25 cellular contexts compared by ENCODE assay signal in the genomic region with DNA sequence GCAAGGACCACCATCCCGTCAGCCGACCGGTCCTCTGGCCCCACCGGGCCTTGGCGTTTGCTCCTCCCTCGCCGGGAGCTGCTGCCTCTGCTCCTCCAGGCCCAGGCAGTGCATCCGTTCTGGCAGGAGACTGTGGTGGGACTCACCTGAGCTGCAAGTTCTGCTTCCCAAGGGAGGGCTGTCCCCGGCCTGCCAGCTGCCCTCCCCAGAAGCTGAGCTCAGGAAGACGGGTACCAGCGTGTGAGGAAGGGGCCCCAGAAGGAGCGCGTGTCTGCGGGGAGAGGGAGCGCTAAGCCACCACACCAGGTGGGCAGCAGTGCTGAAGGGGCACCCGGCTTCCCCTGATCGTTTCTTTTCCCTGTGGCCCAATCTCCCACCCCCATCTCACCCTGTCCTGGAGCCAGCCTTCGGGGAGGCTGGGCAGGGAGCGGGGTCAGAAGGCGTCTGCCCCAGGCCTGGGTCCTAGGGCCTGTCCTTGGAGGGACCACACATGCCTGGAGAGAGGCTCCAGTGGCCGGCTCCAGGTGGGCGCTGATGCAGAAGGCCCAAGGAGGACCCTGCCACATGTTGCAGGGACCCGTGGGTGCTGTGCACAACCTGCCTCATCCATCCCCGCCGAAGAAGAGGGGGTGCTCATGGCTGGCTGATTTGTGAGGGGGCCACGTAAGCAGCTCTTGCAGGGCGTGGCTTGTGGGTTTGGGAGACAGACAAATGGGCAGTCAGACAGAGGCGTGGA. TPM values are rescaled to one million over a fixed set of nuclear protein-coding genes. Genes with fewer than 3 reads are reported as not detected.
A peak's percentile ranks its signal among the peaks of the same experiment; 100 is the strongest.
DNase-seq lines count a peak whose midpoint lies in the region; ATAC-seq and TF ChIP-seq lines count a peak whose summit lies in the region.
"Had no signal": no experiment of that assay in that cellular context is flagged by ENCODE, and none has a peak within 500 bp of the region (broad histone marks: within the 10 kb centered on the region; RNA-seq: fewer than 3 reads in every experiment).

No MANE protein-coding gene starts in this region.

- TF ChIP-seq CTCF in SK-N-SH (IDR thresholded peaks at IDR 0.05) = no peak
- TF ChIP-seq CTCF in foreskin keratinocyte (conservative IDR thresholded peaks at IDR 0.05) = no peak
- TF ChIP-seq CTCF in psoas muscle (IDR thresholded peaks at IDR 0.05) = no peak

- H3K4me2 ChIP-seq in SK-N-SH = no peak overlapping the region

- H3K27me3 Mint-ChIP-seq in IgD-negative memory B cell = peaks cover 22% of the 10 kb centered on the region

- no peak for TF ChIP-seq RAD21 in SK-N-SH (IDR thresholded peaks at IDR 0.05; ENCODE audit: low read length)

- H2AFZ ChIP-seq in SK-N-SH (ENCODE audit: low read depth) = no peak overlapping the region

- no peak overlapping the region for H3K9ac ChIP-seq in SK-N-SH

- peak overlapping the region in 2 of 3 donors; percentile 39 to 73 for H3K27ac Mint-ChIP-seq in IgD-negative memory B cell
- H3K27ac Mint-ChIP-seq: dendritic cell treated with granulocyte-macrophage colony-stimulating factor and Interleukin-4, amounts not matched to agents 40 ng/mL and 50 ng/mL, for 4 days; progenitor cell of endocrine pancreas; stimulated activated naive B cell treated with anti-CD40 and anti-IgM and Interleukin-4, amounts not matched to agents 10 μg/mL and 1 μg/mL and 100 μg/mL, for 72 hours; T-helper 17 cell had no signal

- H3K9me3 ChIP-seq in SK-N-SH (no peaks in the 10 kb centered on the region), psoas muscle (no peaks in the 10 kb centered on the region)
- H3K9me3 ChIP-seq: tibial artery had no signal

- intact Hi-C loops in psoas muscle (cut with DNase I) = no loop called here

- H3F3A ChIP-seq in SK-N-SH (replicated peaks; ENCODE audit: insufficient read depth) = peaks cover 4% of the 10 kb centered on the region

- ATAC-seq in SK-N-SH treated with all-trans-retinoic acid at 6 μM for 48 hours = no peak
- ATAC-seq in foreskin keratinocyte = peak; percentile 3
- ATAC-seq in psoas muscle = no peak
- no peak for ATAC-seq in HG02970 (IDR thresholded peaks at IDR 0.05; ENCODE audit: low FRiP score, unreplicated experiment)

- H3K36me3 ChIP-seq in SK-N-SH (replicated peaks in 1 of 2; ENCODE audit: control insufficient read depth in 1 of 2, insufficient read depth in 2 of 2, low read length in 1 of 2) (no peaks in the 10 kb centered on the region), psoas muscle (ENCODE audit: insufficient read depth in 1 of 2, low read depth in 1 of 2) (no peaks in the 10 kb centered on the region)
- H3K36me3 ChIP-seq: SJCRH30, tibial artery had no signal

- H3K4me3 ChIP-seq in SK-N-SH (ENCODE audit: low read depth in 2 of 2, low read length in 1 of 2) (no peak overlapping the region), psoas muscle (no peak overlapping the region)
- H3K4me3 ChIP-seq: SJCRH30, tibial artery had no signal

- H3K9me2 ChIP-seq in SK-N-SH = no peaks in the 10 kb centered on the region

- WGBS in SK-N-SH (ENCODE audit: low lambda C conversion rate) = 70% methylated on average over 16 of the region's 28 CpGs
- 63 to 81% (median 66%) methylated on average over 18 to 28 of the region's 28 CpGs for WGBS in psoas muscle, 3 donors

- H3K9me3 Mint-ChIP-seq in IgD-negative memory B cell = no peaks in the 10 kb centered on the region

- H3K27me3 ChIP-seq in SK-N-SH (ENCODE audit: insufficient read depth) (no peaks in the 10 kb centered on the region), foreskin keratinocyte (peaks cover 63% of the 10 kb centered on the region), psoas muscle (ENCODE audit: insufficient read depth in 3 of 3, low read length in 2 of 3) (peaks cover 0 to 57% (median 28%) of the 10 kb centered on the region in 3 donors)

- H3K4me1 ChIP-seq in SK-N-SH (ENCODE audit: control insufficient read depth in 1 of 2, insufficient read depth in 2 of 2, low read depth in 1 of 2, low read length in 1 of 2) (peaks cover 0 to 4% of the 10 kb centered on the region in 2 experiments; a peak in 1 of 4 replicates), foreskin keratinocyte (no peaks in the 10 kb centered on the region), psoas muscle (no peaks in the 10 kb centered on the region)

- POLR2A ChIA-PET in SK-N-SH (lab: Yijun Ruan, JAX) = no interaction called here

- DNase-seq in SK-N-SH (peak; percentile 38), foreskin keratinocyte (no peak), psoas muscle (peak; percentile 14 to 39), SIG-M5 treated with dmso at 0.1 percent for 504 hours (lab: John Stamatoyannopoulos, UW; ENCODE audit: unreplicated experiment) (no peak), HCEC 1CT (no peak)
- DNase-seq: 8988T; activated CD4-positive, alpha-beta T cell treated with anti-CD3 and anti-CD28 coated beads, Interleukin-2, amount 50 U/mL, for 1 hour; activated effector memory CD4-positive, alpha-beta T cell treated with anti-CD3 and anti-CD28 coated beads, Interleukin-2, amount 50 U/mL, for 16 hours; AML-193; NCI-H1092; NCI-H187 treated with DMSO at 0.1 percent for 48 hours; NCI-H345; small intestine; stimulated activated naive B cell treated with anti-CD40 and anti-IgM and Interleukin-4, amounts not matched to agents 10 μg/mL and 1 μg/mL and 100 μg/mL, for 72 hours; T-helper 17 cell; tibial artery had no signal

- H3K79me2 ChIP-seq in SK-N-SH (ENCODE audit: insufficient read depth) = no peaks in the 10 kb centered on the region

- H3K27ac ChIP-seq in SK-N-SH (ENCODE audit: low read depth in 2 of 2, low read length in 1 of 2) (no peak overlapping the region), foreskin keratinocyte (no peak overlapping the region), psoas muscle (no peak overlapping the region)
- H3K27ac ChIP-seq: SJCRH30, tibial artery had no signal

- H3K4me3 Mint-ChIP-seq in IgD-negative memory B cell = no peak overlapping the region
- H3K4me3 Mint-ChIP-seq: dendritic cell treated with granulocyte-macrophage colony-stimulating factor and Interleukin-4, amounts not matched to agents 40 ng/mL and 50 ng/mL, for 4 days; neural crest cell; stimulated activated naive B cell treated with anti-CD40 and anti-IgM and Interleukin-4, amounts not matched to agents 10 μg/mL and 1 μg/mL and 100 μg/mL, for 72 hours; T-helper 17 cell had no signal

- no peaks in the 10 kb centered on the region for H4K20me1 ChIP-seq in SK-N-SH (ENCODE audit: insufficient read depth)

- CTCF ChIA-PET in SK-N-SH (lab: Yijun Ruan, JAX) = interaction anchor here (0.9 to 3.3 kb wide), 4 partner anchors 11 to 132 kb away, joined by 3 to 20 read pairs (median 3); no protein-coding TSS in a partner anchor

- H3K36me3 Mint-ChIP-seq in IgD-negative memory B cell = no peaks in the 10 kb centered on the region

- H3K4me1 Mint-ChIP-seq in IgD-negative memory B cell = peaks cover 8 to 18% (median 9%) of the 10 kb centered on the region in 3 donors

- TF ChIP-seq EP300 in SK-N-SH (IDR thresholded peaks at IDR 0.05; ENCODE audit: borderline replicate concordance in 1 of 2, low read depth in 1 of 2, low read length in 1 of 2) = no peak

TF ChIP-seq in SK-N-SH, 30 proteins besides CTCF, POLR2A, EP300 and RAD21 (continues in another document):
- TF ChIP-seq, protein P1, sequence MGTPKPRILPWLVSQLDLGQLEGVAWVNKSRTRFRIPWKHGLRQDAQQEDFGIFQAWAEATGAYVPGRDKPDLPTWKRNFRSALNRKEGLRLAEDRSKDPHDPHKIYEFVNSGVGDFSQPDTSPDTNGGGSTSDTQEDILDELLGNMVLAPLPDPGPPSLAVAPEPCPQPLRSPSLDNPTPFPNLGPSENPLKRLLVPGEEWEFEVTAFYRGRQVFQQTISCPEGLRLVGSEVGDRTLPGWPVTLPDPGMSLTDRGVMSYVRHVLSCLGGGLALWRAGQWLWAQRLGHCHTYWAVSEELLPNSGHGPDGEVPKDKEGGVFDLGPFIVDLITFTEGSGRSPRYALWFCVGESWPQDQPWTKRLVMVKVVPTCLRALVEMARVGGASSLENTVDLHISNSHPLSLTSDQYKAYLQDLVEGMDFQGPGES (IDR thresholded peaks at IDR 0.05; ENCODE audit: low read depth, low read length) = no peak
- TF ChIP-seq RXRA (IDR thresholded peaks at IDR 0.05; ENCODE audit: borderline replicate concordance, low read depth) (no peak), EZH2phosphoT487 (IDR thresholded peaks at IDR 0.05; ENCODE audit: borderline replicate concordance, low read depth) (no peak)

TF ChIP-seq in SK-N-SH treated with all-trans-retinoic acid at 6 μM for 48 hours, 23 proteins besides CTCF, POLR2A, EP300 and RAD21:
- TF ChIP-seq ZC3H10 (CRISPR knock-in tag; IDR thresholded peaks at IDR 0.05) = no peak

RNA-seq across cellular contexts. Expression of a gene that starts 2.5 kb away (rescaled TPM):
- not detected in 2 replicates for polyA plus RNA-seq in SK-N-SH (2012; rRNA removed)
- not detected in 2 replicates for polyA plus RNA-seq in SK-N-SH (2012; cell fraction: cytosol; rRNA removed)
- polyA plus RNA-seq in SK-N-SH (2012; cell fraction: nucleus; rRNA removed) = not detected in 2 replicates
- polyA plus RNA-seq in IgD-negative memory B cell = not detected
- not detected in 2 replicates for total RNA-seq in foreskin keratinocyte
- not detected in 2 replicates for polyA plus RNA-seq in foreskin keratinocyte
- not detected for total RNA-seq in psoas muscle
- polyA plus RNA-seq in psoas muscle = under 1 TPM in 1 of 3 donors, not detected in 2; 0.01 TPM
- total RNA-seq: Daoy, fibroblast of lung, neural crest cell, progenitor cell of endocrine pancreas, SJCRH30 had no signal
- polyA plus RNA-seq: fibroblast of lung had no signal

RNA-seq across cellular contexts. Expression of a gene that starts 8.4 kb away (rescaled TPM):
- not detected in 2 replicates for polyA plus RNA-seq in SK-N-SH (2012; rRNA removed)
- not detected in 2 replicates for polyA plus RNA-seq in SK-N-SH (2012; cell fraction: cytosol; rRNA removed)
- not detected in 2 replicates for polyA plus RNA-seq in SK-N-SH (2012; cell fraction: nucleus; rRNA removed)
- polyA plus RNA-seq in IgD-negative memory B cell = 0.19 TPM
- total RNA-seq in foreskin keratinocyte = not detected in 2 replicates
- not detected in 2 replicates for polyA plus RNA-seq in foreskin keratinocyte
- total RNA-seq in psoas muscle = under 1 TPM in 2 of 4 donors, not detected in 2; 0.20 to 0.30 TPM
- polyA plus RNA-seq in psoas muscle = under 1 TPM; 0.03 to 0.06 (median 0.05) TPM
- total RNA-seq: Daoy, fibroblast of lung, neural crest cell, progenitor cell of endocrine pancreas had no signal
- polyA plus RNA-seq: fibroblast of lung had no signal

RNA-seq across cellular contexts. Expression of a gene that starts 58.1 kb away (rescaled TPM):
- 0.05 TPM in 1 of 2 replicates, not detected in the other for polyA plus RNA-seq in SK-N-SH (2012; rRNA removed)
- polyA plus RNA-seq in SK-N-SH (2012; cell fraction: cytosol; rRNA removed) = 0.03 and 0.07 TPM in 2 replicates
- 0.54 and 0.62 TPM in 2 replicates for polyA plus RNA-seq in SK-N-SH (2012; cell fraction: nucleus; rRNA removed)
- not detected for polyA plus RNA-seq in IgD-negative memory B cell
- not detected in 2 replicates for total RNA-seq in foreskin keratinocyte
- not detected in 2 replicates for polyA plus RNA-seq in foreskin keratinocyte
- total RNA-seq in psoas muscle = 10 to 100 TPM in 2 of 4 donors, 1 to 10 TPM in 1, under 1 TPM in 1; 0.44 to 18.0 (median 9.1) TPM
- polyA plus RNA-seq in psoas muscle = 10 to 100 TPM in 1 of 3 donors, 1 to 10 TPM in 1, under 1 TPM in 1; 0.73 to 54.6 (median 3.4) TPM
- total RNA-seq: Daoy, fibroblast of lung had no signal
- polyA plus RNA-seq: fibroblast of lung had no signal

Comparison
In these comparisons a context has a peak if more than half of its experiments do, and no peak if none do; other contexts are left out.
1. DNase-seq: peak in SK-N-SH (single experiment) and psoas muscle (2 of 2); none in foreskin keratinocyte (0 of 2), SIG-M5 treated with dmso at 0.1 percent for 504 hours (single experiment) and HCEC 1CT (single experiment).